In genomic region chr7:116861717-116862116, GRCh38 we compare ENCODE assay signal across 8 cellular contexts. TPM values are rescaled to one million over a fixed set of nuclear protein-coding genes. Genes with fewer than 3 reads are reported as not detected.
DNase-seq lines count a peak whose midpoint lies in the region; ATAC-seq and TF ChIP-seq lines count a peak whose summit lies in the region.

No MANE protein-coding gene starts in this region.

- no peak for ATAC-seq in GM18870 (IDR thresholded peaks at IDR 0.05; ENCODE audit: unreplicated experiment)

- POLR2A ChIA-PET in MCF 10A (lab: Yijun Ruan, JAX): interaction anchor here (0.5 to 1.6 kb wide), 8 partner anchors 8 to 261 kb away, joined by 3 to 5 read pairs (median 3); no protein-coding TSS in a partner anchor

- H3K27ac Mint-ChIP-seq in CD14-positive monocyte: peak overlapping the region; percentile 0 to 95 (median 78)
- no peak overlapping the region for H3K27ac Mint-ChIP-seq in MCF 10A (ENCODE audit: low read depth, unreplicated experiment)
- no peak overlapping the region for H3K27ac Mint-ChIP-seq in nephron progenitor cell

- BruUV-seq in MCF 10A (replicated peaks; lab: Mats Ljungman, UMichigan): no TSS peak

- intact Hi-C loops in CD14-positive monocyte (cut with micrococcal nuclease): no loop called here
- intact Hi-C loops in MCF 10A (cut with micrococcal nuclease): no loop called here

- H3K9me3 Mint-ChIP-seq in CD14-positive monocyte (no peaks in the 10 kb centered on the region), MCF 10A (ENCODE audit: unreplicated experiment) (no peaks in the 10 kb centered on the region), nephron progenitor cell (peaks cover 4% of the 10 kb centered on the region)

- CTCF ChIA-PET in MCF 10A (lab: Yijun Ruan, JAX): interaction anchor here (0.6 to 1.3 kb wide), 6 partner anchors 51 to 608 kb away, joined by 3 to 4 read pairs (median 4); no protein-coding TSS in a partner anchor

- peak overlapping the region; percentile 17 to 55 for H3K4me3 Mint-ChIP-seq in CD14-positive monocyte
- peak overlapping the region; percentile 100 for H3K4me3 Mint-ChIP-seq in MCF 10A (ENCODE audit: unreplicated experiment)
- H3K4me3 Mint-ChIP-seq in nephron progenitor cell: peak overlapping the region; percentile 73

- H3K4me3 ChIP-seq in Jurkat, Clone E6-1 (ENCODE audit: low read length): peak overlapping the region; percentile 33; the same call in 1 of the 2 replicates

- H3K4me1 Mint-ChIP-seq in CD14-positive monocyte (peaks cover 52% of the 10 kb centered on the region), MCF 10A (ENCODE audit: insufficient read depth, unreplicated experiment) (peaks cover 14% of the 10 kb centered on the region), nephron progenitor cell (peaks cover 21% of the 10 kb centered on the region)

- DNase-seq in CD14-positive monocyte (ENCODE audit: low spot score) (no peak), MCF 10A (ENCODE audit: unreplicated experiment) (no peak), nephron progenitor cell (no peak), EL (no peak), hippocampal formation (lab: John Stamatoyannopoulos, UW) (no peak), NCI-H1092 treated with DMSO at 0.1 percent for 48 hours (lab: John Stamatoyannopoulos, UW) (no peak)
- DNase-seq in Jurkat, Clone E6-1 (ENCODE audit: low read depth, low spot score): no peak

- H3K36me3 Mint-ChIP-seq in CD14-positive monocyte (peaks cover 0 to 1% of the 10 kb centered on the region in 2 donors), MCF 10A (ENCODE audit: insufficient read depth, unreplicated experiment) (no peaks in the 10 kb centered on the region), nephron progenitor cell (ENCODE audit: low read depth) (peaks cover 9% of the 10 kb centered on the region)

- TF ChIP-seq CTCF in CD14-positive monocyte (IDR thresholded peaks at IDR 0.05) (no peak), MCF 10A (IDR thresholded peaks at IDR 0.05; ENCODE audit: unreplicated experiment) (no peak), nephron progenitor cell (IDR thresholded peaks at IDR 0.05) (no peak)

- peaks cover 0 to 5% (median 5%) of the 10 kb centered on the region in 3 donors for H3K27me3 Mint-ChIP-seq in CD14-positive monocyte (ENCODE audit: low read depth in 3 of 3)
- H3K27me3 Mint-ChIP-seq in MCF 10A (ENCODE audit: insufficient read depth, unreplicated experiment): peaks cover 11% of the 10 kb centered on the region
- H3K27me3 Mint-ChIP-seq in nephron progenitor cell (ENCODE audit: low read depth, poor library complexity): peaks cover 5% of the 10 kb centered on the region

RNA-seq across cellular contexts. Expression of gene CAPZA2, which starts 0.7 kb away (rescaled TPM):
- polyA plus RNA-seq in CD14-positive monocyte: 100 to 1,000 TPM; 672 to 807 TPM
- polyA plus RNA-seq in Jurkat, Clone E6-1 (2012; ENCODE audit: insufficient read depth, insufficient read length): 73.1 TPM
- total RNA-seq in MCF 10A (2022): 173 and 210 TPM in 2 replicates

Comparison
In these comparisons a context has a peak if more than half of its experiments do, and no peak if none do; other contexts are left out.
1. H3K27ac Mint-ChIP-seq: peak in CD14-positive monocyte (7 of 7); none in MCF 10A (single experiment) and nephron progenitor cell (single experiment).
2. H3K4me3 Mint-ChIP-seq: peak in every context shown above with its lines; median percentile 100 in MCF 10A; 73 in nephron progenitor cell; 36 in CD14-positive monocyte.